8 cellular contexts compared by ENCODE assay signal in the genomic region with DNA sequence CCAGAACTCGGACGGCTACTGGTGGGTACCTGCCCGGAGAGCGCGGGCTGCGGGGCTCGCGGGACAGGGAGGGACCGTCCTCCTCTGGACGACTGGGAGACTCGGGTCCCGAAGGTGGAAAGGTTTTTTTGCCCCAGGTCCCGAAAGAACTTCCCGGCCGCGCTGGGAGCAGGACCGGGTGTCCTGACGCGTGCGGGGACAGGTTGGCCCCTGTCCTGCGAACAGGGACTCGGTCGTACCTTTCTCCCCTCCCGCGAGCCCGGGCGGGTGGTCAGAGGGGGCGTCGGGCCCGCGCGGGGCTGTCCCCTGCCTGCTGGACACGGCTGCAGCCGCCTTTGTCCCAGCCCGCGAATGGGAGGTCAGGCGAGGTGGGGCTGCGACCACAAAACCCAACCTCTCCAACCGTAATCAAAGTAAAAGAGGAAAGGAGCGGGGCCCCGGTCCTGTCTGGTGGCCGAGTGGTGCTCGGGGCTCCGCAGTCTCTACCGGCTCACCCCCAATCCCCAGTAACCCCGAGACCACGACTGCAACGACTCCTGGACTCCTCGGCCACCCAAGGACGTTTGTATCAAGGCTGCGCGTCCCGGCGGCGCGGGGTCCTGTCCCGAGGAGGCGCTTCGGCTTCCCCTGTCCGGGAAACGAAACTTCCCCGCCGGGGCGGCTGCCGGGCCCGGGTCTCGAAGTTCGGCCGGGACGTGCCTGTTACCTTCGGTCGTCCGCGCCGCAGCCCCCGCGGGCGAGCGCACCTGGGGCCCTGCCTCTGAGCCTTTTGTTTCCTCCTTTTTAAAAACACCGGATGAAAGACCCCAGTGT. TPM values are rescaled to one million over a fixed set of nuclear protein-coding genes. Genes with fewer than 3 reads are reported as not detected.
DNase-seq lines count a peak whose midpoint lies in the region; ATAC-seq and TF ChIP-seq lines count a peak whose summit lies in the region.

No MANE protein-coding gene starts in this region.

- no peaks in the 10 kb centered on the region for H3K36me3 ChIP-seq in right lobe of liver
- no peaks in the 10 kb centered on the region for H3K36me3 ChIP-seq in thymus (ENCODE audit: control insufficient read depth, insufficient read depth)

- H3K4me3 ChIP-seq in right lobe of liver (peak overlapping the region; percentile 61 to 83 (median 71)), thymus (ENCODE audit: low read length) (peak overlapping the region; percentile 48)

- TF ChIP-seq CTCF in GM10248 (IDR thresholded peaks at IDR 0.05; ENCODE audit: control extremely low read depth, extremely low read depth, low read depth, missing control alignments) (no peak), right lobe of liver (IDR thresholded peaks at IDR 0.05) (no peak)

- no peak overlapping the region for H3K27ac Mint-ChIP-seq in central memory CD8-positive, alpha-beta T cell (ENCODE audit: low read depth)

- H3K27ac ChIP-seq in right lobe of liver (peak overlapping the region; percentile 87 to 94 (median 92)), thymus (ENCODE audit: low read depth) (peak overlapping the region; percentile 80)

- H3K4me1 Mint-ChIP-seq in central memory CD8-positive, alpha-beta T cell: peaks cover 5% of the 10 kb centered on the region

- peaks cover 94% of the 10 kb centered on the region for H3K27me3 Mint-ChIP-seq in central memory CD8-positive, alpha-beta T cell

- DNase-seq in GM10248 (ENCODE audit: extremely low spot score) (peak; percentile 32), NAMALWA (ENCODE audit: low spot score) (peak; percentile 22), right lobe of liver (peak in 2 of 3 donors; percentile 51 to 63)
- DNase-seq in central memory CD8-positive, alpha-beta T cell (ENCODE audit: low spot score in 2 of 2): no peak
- no peak for DNase-seq in effector CD4-positive, alpha-beta T cell

- POLR2A ChIA-PET in GM10248 (lab: Yijun Ruan, JAX): no interaction called here

- no peaks in the 10 kb centered on the region for H3K9me3 Mint-ChIP-seq in central memory CD8-positive, alpha-beta T cell

- no peaks in the 10 kb centered on the region for H3K9me3 ChIP-seq in right lobe of liver
- no peaks in the 10 kb centered on the region for H3K9me3 ChIP-seq in thymus (ENCODE audit: control insufficient read depth)

- H3K27me3 ChIP-seq in right lobe of liver (no peaks in the 10 kb centered on the region), thymus (ENCODE audit: control insufficient read depth, insufficient read depth) (peaks cover 60% of the 10 kb centered on the region)

- intact Hi-C loops in right lobe of liver (cut with DNase I): no loop called here

- 0% methylated on average over 1 of the region's 80 CpGs for WGBS in right lobe of liver (ENCODE audit: insufficient coverage, low coverage, low lambda C conversion rate, missing lambda C conversion rate)
- WGBS in thymus: 1% methylated on average over 80 of the region's 80 CpGs

- peaks cover 0 to 28% (median 4%) of the 10 kb centered on the region in 4 donors for H3K4me1 ChIP-seq in right lobe of liver
- peaks cover 4% of the 10 kb centered on the region for H3K4me1 ChIP-seq in thymus (ENCODE audit: control insufficient read depth, insufficient read depth, low read length)

- H3K4me3 Mint-ChIP-seq in central memory CD8-positive, alpha-beta T cell: peak overlapping the region; percentile 70

- peaks cover 2% of the 10 kb centered on the region for H3K36me3 Mint-ChIP-seq in central memory CD8-positive, alpha-beta T cell (ENCODE audit: insufficient read depth)

- CTCF ChIA-PET in GM10248 (lab: Yijun Ruan, JAX): no interaction called here

- no peak for TF ChIP-seq POLR2A in right lobe of liver (IDR thresholded peaks at IDR 0.05)

- no peak for ATAC-seq in central memory CD8-positive, alpha-beta T cell (replicated peaks; ENCODE audit: extremely low read depth, poor library complexity, severe bottlenecking)
- peak; percentile 10 to 32 (median 28) for ATAC-seq in right lobe of liver
- ATAC-seq in HG02938 (IDR thresholded peaks at IDR 0.05; ENCODE audit: unreplicated experiment): no peak
- no peak for ATAC-seq in GM21825 (IDR thresholded peaks at IDR 0.05; ENCODE audit: unreplicated experiment)

RNA-seq across cellular contexts. Expression of gene DSP, which starts 0.8 kb away (rescaled TPM):
- total RNA-seq in right lobe of liver: 10 to 100 TPM; 64.6 to 94.2 (median 82.1) TPM
- 64.6 TPM for polyA plus RNA-seq in thymus

RNA-seq across cellular contexts. Expression of gene SNRNP48, which starts 47.7 kb away (rescaled TPM):
- total RNA-seq in right lobe of liver: 10 to 100 TPM in 1 of 6 experiments, 1 to 10 TPM in 5; 4.7 to 13.7 (median 7.0) TPM
- polyA plus RNA-seq in thymus: 9.7 TPM

Comparison
In these comparisons a context has a peak if more than half of its experiments do, and no peak if none do; other contexts are left out.
1. DNase-seq: peak in GM10248 (single experiment), NAMALWA (single experiment) and right lobe of liver (2 of 3); none in central memory CD8-positive, alpha-beta T cell (0 of 2) and effector CD4-positive, alpha-beta T cell (single experiment).
2. ATAC-seq: peak in right lobe of liver (4 of 4); none in central memory CD8-positive, alpha-beta T cell (single experiment), HG02938 (single experiment) and GM21825 (single experiment).